In genomic region chr14:77542349-77543239, GRCh38 we compare ENCODE assay signal across 10 cellular contexts. TPM values are rescaled to one million over a fixed set of nuclear protein-coding genes. Genes with fewer than 3 reads are reported as not detected.
A peak's percentile ranks its signal among the peaks of the same experiment; 100 is the strongest.
DNase-seq lines count a peak whose midpoint lies in the region; ATAC-seq and TF ChIP-seq lines count a peak whose summit lies in the region.
"Had no signal": no experiment of that assay in that cellular context is flagged by ENCODE, and none has a peak within 500 bp of the region (broad histone marks: within the 10 kb centered on the region; RNA-seq: fewer than 3 reads in every experiment).

No MANE protein-coding gene starts in this region.

- no peaks in the 10 kb centered on the region for H3K27me3 Mint-ChIP-seq in CD8-positive, alpha-beta memory T cell
- no peaks in the 10 kb centered on the region for H3K27me3 Mint-ChIP-seq in T-helper 2 cell treated with Interferon-gamma antibody and Interleukin-4, amounts not matched to agents 5 μg/mL and 100 μg/mL, for 36 hours (ENCODE audit: low read depth)
- H3K27me3 Mint-ChIP-seq: activated naive CD8-positive, alpha-beta T cell treated with anti-CD3 and anti-CD28 coated beads for 36 hours had no signal

- no peak overlapping the region for H3K27ac ChIP-seq in CD8-positive, alpha-beta memory T cell (ENCODE audit: low read depth, low read length)
- H3K27ac ChIP-seq in OCI-LY3 (ENCODE audit: low read length) (no peak overlapping the region), neutrophil (peak overlapping the region; percentile 47)

- H3K9ac ChIP-seq in OCI-LY3 (ENCODE audit: low read length) = no peak overlapping the region

- CTCF ChIA-PET in CD8-positive, alpha-beta memory T cell (lab: Charles Lee) = interaction anchor here (0.7 kb wide), 1 partner anchor 8 kb away, joined by 4 read pairs; no protein-coding TSS in a partner anchor

- no peaks in the 10 kb centered on the region for H3K36me3 ChIP-seq in CD8-positive, alpha-beta memory T cell (ENCODE audit: insufficient read depth, low read length)
- no peaks in the 10 kb centered on the region for H3K36me3 ChIP-seq in OCI-LY3 (replicated peaks; ENCODE audit: low read depth, low read length)
- H3K36me3 ChIP-seq in neutrophil = peaks cover 72% of the 10 kb centered on the region

- H3K4me2 ChIP-seq in OCI-LY3 (ENCODE audit: low read length) = peak overlapping the region; percentile 54

- no peaks in the 10 kb centered on the region for H3K4me1 ChIP-seq in CD8-positive, alpha-beta memory T cell (ENCODE audit: insufficient read depth, low read length)
- H3K4me1 ChIP-seq in OCI-LY3 (ENCODE audit: low read length) = peaks cover 16% of the 10 kb centered on the region
- peaks cover 0 to 17% of the 10 kb centered on the region in 2 experiments for H3K4me1 ChIP-seq in neutrophil (ENCODE audit: control insufficient read depth in 1 of 2, insufficient read depth in 1 of 2, low read depth in 1 of 2, low read length in 1 of 2)

- no peak overlapping the region for H3K4me3 Mint-ChIP-seq in CD8-positive, alpha-beta memory T cell
- H3K4me3 Mint-ChIP-seq in T-helper 2 cell treated with Interferon-gamma antibody and Interleukin-4, amounts not matched to agents 5 μg/mL and 100 μg/mL, for 36 hours = no peak overlapping the region
- H3K4me3 Mint-ChIP-seq: activated naive CD8-positive, alpha-beta T cell treated with anti-CD3 and anti-CD28 coated beads for 36 hours had no signal

- POLR2A ChIA-PET in CD8-positive, alpha-beta memory T cell (lab: Charles Lee) = no interaction called here

- H3K36me3 Mint-ChIP-seq in CD8-positive, alpha-beta memory T cell = peaks cover 4 to 62% (median 8%) of the 10 kb centered on the region in 3 donors
- peaks cover 15% of the 10 kb centered on the region for H3K36me3 Mint-ChIP-seq in T-helper 2 cell treated with Interferon-gamma antibody and Interleukin-4, amounts not matched to agents 5 μg/mL and 100 μg/mL, for 36 hours (ENCODE audit: low read depth)

- H2AFZ ChIP-seq in OCI-LY3 (ENCODE audit: low read depth, low read length) = no peak overlapping the region

- ATAC-seq in GM19324 (IDR thresholded peaks at IDR 0.05; ENCODE audit: low FRiP score, unreplicated experiment) = no peak

- no peaks in the 10 kb centered on the region for H3K79me2 ChIP-seq in OCI-LY3 (ENCODE audit: low read length)

- no peaks in the 10 kb centered on the region for H3K27me3 ChIP-seq in CD8-positive, alpha-beta memory T cell (ENCODE audit: insufficient read depth, low read length, poor library complexity, severe bottlenecking)
- no peaks in the 10 kb centered on the region for H3K27me3 ChIP-seq in OCI-LY3 (ENCODE audit: low read depth, low read length)
- H3K27me3 ChIP-seq in neutrophil = no peaks in the 10 kb centered on the region

- H3K9me3 ChIP-seq in CD8-positive, alpha-beta memory T cell (ENCODE audit: low read length) = no peaks in the 10 kb centered on the region
- H3K9me3 ChIP-seq in OCI-LY3 (ENCODE audit: insufficient read depth, low read length) = no peaks in the 10 kb centered on the region
- no peaks in the 10 kb centered on the region for H3K9me3 ChIP-seq in neutrophil

- no peak for TF ChIP-seq CTCF in OCI-LY3 (IDR thresholded peaks at IDR 0.05; ENCODE audit: low read depth, low read length)
- TF ChIP-seq CTCF in fibroblast of the aortic adventitia (IDR thresholded peaks at IDR 0.05; ENCODE audit: insufficient read depth, low read length) = no peak
- no peak for TF ChIP-seq CTCF in neutrophil (IDR thresholded peaks at IDR 0.05)

- no peak for DNase-seq in CD8-positive, alpha-beta memory T cell
- DNase-seq in fibroblast of the aortic adventitia (ENCODE audit: low read depth) (peak; percentile 34), NCI-H2029 treated with DMSO at 0.1 percent for 48 hours (lab: John Stamatoyannopoulos, UW) (no peak), NCI-H510A treated with DMSO at 0.1 percent for 48 hours (lab: John Stamatoyannopoulos, UW) (no peak)
- DNase-seq in T-helper 2 cell treated with Interferon-gamma antibody and Interleukin-4, amounts not matched to agents 5 μg/mL and 100 μg/mL, for 36 hours (ENCODE audit: low spot score) = no peak
- DNase-seq: activated naive CD8-positive, alpha-beta T cell treated with anti-CD3 and anti-CD28 coated beads for 36 hours had no signal

- no peaks in the 10 kb centered on the region for H3K9me3 Mint-ChIP-seq in CD8-positive, alpha-beta memory T cell
- H3K9me3 Mint-ChIP-seq in T-helper 2 cell treated with Interferon-gamma antibody and Interleukin-4, amounts not matched to agents 5 μg/mL and 100 μg/mL, for 36 hours = no peaks in the 10 kb centered on the region
- H3K9me3 Mint-ChIP-seq: activated naive CD8-positive, alpha-beta T cell treated with anti-CD3 and anti-CD28 coated beads for 36 hours had no signal

- no peak overlapping the region for H3K4me3 ChIP-seq in CD8-positive, alpha-beta memory T cell (ENCODE audit: low read length)
- H3K4me3 ChIP-seq in OCI-LY3 (ENCODE audit: low read length) (peak overlapping the region; percentile 19), fibroblast of the aortic adventitia (ENCODE audit: low read depth, low read length) (no peak overlapping the region), neutrophil (ENCODE audit: low read depth in 1 of 2, low read length in 1 of 2) (no peak overlapping the region)
- H3K4me3 ChIP-seq: lung had no signal

- H3K27ac Mint-ChIP-seq in CD8-positive, alpha-beta memory T cell = peak overlapping the region in 6 of 8 donors; percentile 6 to 70 (median 35)
- no peak overlapping the region for H3K27ac Mint-ChIP-seq in T-helper 2 cell treated with Interferon-gamma antibody and Interleukin-4, amounts not matched to agents 5 μg/mL and 100 μg/mL, for 36 hours
- H3K27ac Mint-ChIP-seq: activated naive CD8-positive, alpha-beta T cell treated with anti-CD3 and anti-CD28 coated beads for 36 hours had no signal

- no peaks in the 10 kb centered on the region for H4K20me1 ChIP-seq in OCI-LY3 (ENCODE audit: insufficient read depth, low read length)

- peaks cover 0 to 10% (median 6%) of the 10 kb centered on the region in 3 donors for H3K4me1 Mint-ChIP-seq in CD8-positive, alpha-beta memory T cell
- peaks cover 7% of the 10 kb centered on the region for H3K4me1 Mint-ChIP-seq in T-helper 2 cell treated with Interferon-gamma antibody and Interleukin-4, amounts not matched to agents 5 μg/mL and 100 μg/mL, for 36 hours (ENCODE audit: low read depth)

RNA-seq across cellular contexts. Expression of gene ISM2, which starts 44.0 kb away (rescaled TPM):
- total RNA-seq in CD8-positive, alpha-beta memory T cell = not detected
- not detected for polyA plus RNA-seq in CD8-positive, alpha-beta memory T cell
- total RNA-seq in fibroblast of the aortic adventitia (ENCODE audit: low replicate concordance) = 0.09 TPM in 1 of 2 replicates, not detected in the other
- total RNA-seq: lung had no signal
